ENCODE assay signal across 8 cellular contexts in the genomic region with DNA sequence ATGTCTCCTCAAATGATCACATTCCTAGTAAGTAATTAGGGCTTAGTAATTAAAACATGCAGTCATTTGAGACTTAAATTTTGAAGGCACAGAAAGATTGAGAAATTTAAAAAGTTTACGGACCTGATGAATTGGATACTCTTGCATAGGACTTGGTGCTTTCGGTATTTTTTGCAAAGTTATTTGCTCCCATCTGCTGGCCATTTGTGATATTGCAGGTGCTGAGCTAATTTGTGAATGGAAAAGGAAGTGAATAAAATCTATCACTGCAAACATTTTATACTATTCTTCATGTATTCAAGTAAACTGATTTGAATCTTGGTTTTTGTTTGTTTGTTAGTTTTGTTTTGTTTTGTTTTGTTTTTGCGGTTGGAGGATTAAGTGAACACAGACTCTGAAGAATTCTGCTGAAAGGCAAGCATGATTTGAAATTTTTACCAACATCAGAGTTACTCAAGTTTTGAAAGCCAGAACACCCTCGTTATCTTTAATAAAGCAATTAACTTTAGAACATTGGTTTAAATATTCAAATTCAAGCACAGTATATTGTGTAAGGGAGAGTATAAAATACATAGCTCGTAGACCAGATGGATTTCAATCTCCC.
A peak's percentile ranks its signal among the peaks of the same experiment; 100 is the strongest.
DNase-seq lines count a peak whose midpoint lies in the region; ATAC-seq and TF ChIP-seq lines count a peak whose summit lies in the region.

No MANE protein-coding gene starts in this region.

- no peaks in the 10 kb centered on the region for H3K79me2 ChIP-seq in PC-9 (ENCODE audit: low read depth)

- H3K9me3 ChIP-seq in PC-9 (ENCODE audit: insufficient read depth, low read depth) (no peaks in the 10 kb centered on the region), iPS-18c (ENCODE audit: control insufficient read depth, insufficient read depth, low read length) (no peaks in the 10 kb centered on the region)

- no peaks in the 10 kb centered on the region for H3K9me2 ChIP-seq in PC-9 (ENCODE audit: insufficient read depth)

- H3F3A ChIP-seq in PC-9 (ENCODE audit: insufficient read depth, low read depth) = no peaks in the 10 kb centered on the region

- no peaks in the 10 kb centered on the region for H3K4me1 Mint-ChIP-seq in Calu3 (ENCODE audit: low read depth, unreplicated experiment)

- POLR2A ChIA-PET in PC-9 (lab: Charles Lee; ENCODE audit: unreplicated experiment) = interaction anchor here (0.5 to 0.7 kb wide), 2 partner anchors 562 to 1685 kb away, joined by 3 read pairs; partner anchors contain the start of gene SEC14L5

- H3K9me3 Mint-ChIP-seq in Calu3 (ENCODE audit: low read depth, unreplicated experiment) = no peaks in the 10 kb centered on the region

- H3K4me3 Mint-ChIP-seq in Calu3 (ENCODE audit: low read depth, unreplicated experiment) = no peak overlapping the region

- no peak overlapping the region for H3K27ac Mint-ChIP-seq in Calu3 (ENCODE audit: unreplicated experiment)

- TF ChIP-seq CTCF in Calu3 (IDR thresholded peaks at IDR 0.05; ENCODE audit: unreplicated experiment) (peak; percentile 79), PC-9 (conservative IDR thresholded peaks at IDR 0.05) (peak; percentile 92)

- H3K4me3 ChIP-seq in PC-9 (no peak overlapping the region), iPS-18c (ENCODE audit: insufficient read depth, low read depth, low read length) (peak overlapping the region; percentile 28; the same call in 1 of the 2 replicates)

- BruUV-seq in Calu3 (replicated peaks; lab: Mats Ljungman, UMichigan) (no TSS peak), PC-9 (replicated peaks; lab: Mats Ljungman, UMichigan) (no TSS peak)

- H3K4me1 ChIP-seq in PC-9 (replicated peaks; ENCODE audit: insufficient read depth) = no peaks in the 10 kb centered on the region

- intact Hi-C loops in Calu3 (cut with micrococcal nuclease; ENCODE audit: unreplicated experiment) (loop anchor here (1.0 to 5.0 kb wide), 4 partner anchors 562 to 1406 kb away; no protein-coding TSS in a partner anchor), PC-9 (cut with micrococcal nuclease; ENCODE audit: unreplicated experiment) (loop anchor here (1.0 to 10.0 kb wide), 4 partner anchors 627 to 1538 kb away; no protein-coding TSS in a partner anchor)

- peaks cover 56% of the 10 kb centered on the region for H3K27me3 ChIP-seq in PC-9 (ENCODE audit: insufficient read depth, low read depth)

- CTCF ChIA-PET in Calu3 (lab: Charles Lee) = interaction anchor here (0.6 to 1.1 kb wide), 6 partner anchors 11 to 1545 kb away, joined by 3 to 4 read pairs (median 3); partner anchors contain the start of gene EEF2KMT
- CTCF ChIA-PET in PC-9 (lab: Charles Lee) = interaction anchor here (0.6 to 1.0 kb wide), 2 partner anchors 627 to 1006 kb away, joined by 3 to 6 read pairs; no protein-coding TSS in a partner anchor

- peak; percentile 60 for ATAC-seq in HG03432 (IDR thresholded peaks at IDR 0.05; ENCODE audit: unreplicated experiment)
- ATAC-seq in GM19397 (IDR thresholded peaks at IDR 0.05; ENCODE audit: unreplicated experiment) = no peak

- H3K36me3 ChIP-seq in PC-9 (ENCODE audit: low read depth) = no peaks in the 10 kb centered on the region

- peak; percentile 67 for DNase-seq in Calu3
- DNase-seq in PC-9 = peak in 1 of 2 experiments; percentile 42
- DNase-seq in amygdala (lab: John Stamatoyannopoulos, UW) = peak in 33 of 56 donors; percentile 0 to 87 (median 11)
- DNase-seq in smooth muscle cell of the brain vasculature (ENCODE audit: low read depth, low spot score) = peak; percentile 20
- DNase-seq in OCI-M2 (lab: John Stamatoyannopoulos, UW; ENCODE audit: unreplicated experiment) = no peak

- no peak overlapping the region for H3K4me2 ChIP-seq in PC-9

- H4K20me1 ChIP-seq in PC-9 (ENCODE audit: insufficient read depth) = no peaks in the 10 kb centered on the region

- H3K36me3 Mint-ChIP-seq in Calu3 (ENCODE audit: insufficient read depth, unreplicated experiment) = no peaks in the 10 kb centered on the region

- H3K27me3 Mint-ChIP-seq in Calu3 (ENCODE audit: unreplicated experiment) = no peaks in the 10 kb centered on the region

- no peak overlapping the region for H3K27ac ChIP-seq in PC-9

- no peak overlapping the region for H2AFZ ChIP-seq in PC-9
